ENCODE assay signal across 19 cellular contexts in genomic region chr10:103467391-103467790, GRCh38. TPM values are rescaled to one million over a fixed set of nuclear protein-coding genes. Genes with fewer than 3 reads are reported as not detected.
DNase-seq lines count a peak whose midpoint lies in the region; ATAC-seq, FAIRE-seq and TF ChIP-seq lines count a peak whose summit lies in the region.
"Had no signal": no experiment of that assay in that cellular context is flagged by ENCODE, and none has a peak within 500 bp of the region (broad histone marks: within the 10 kb centered on the region; RNA-seq: fewer than 3 reads in every experiment).

No MANE protein-coding gene starts in this region.

- no peaks in the 10 kb centered on the region for H3K27me3 ChIP-seq in DOHH2 (ENCODE audit: control insufficient read depth, low read length)
- H3K27me3 ChIP-seq in GM12878 (replicated peaks in 1 of 2; ENCODE audit: control insufficient read depth in 2 of 2, insufficient read depth in 2 of 2, low read length in 1 of 2), result no peaks in the 10 kb centered on the region
- no peaks in the 10 kb centered on the region for H3K27me3 ChIP-seq in SK-N-SH (ENCODE audit: insufficient read depth)
- H3K27me3 ChIP-seq: body of pancreas had no signal

- H3K36me3 ChIP-seq in DOHH2 (ENCODE audit: control insufficient read depth, low read length) (no peaks in the 10 kb centered on the region), GM12878 (ENCODE audit: control insufficient read depth in 2 of 2, insufficient read depth in 2 of 2, low read length in 1 of 2) (no peaks in the 10 kb centered on the region), SK-N-SH (replicated peaks in 1 of 2; ENCODE audit: control insufficient read depth in 1 of 2, insufficient read depth in 2 of 2, low read length in 1 of 2) (no peaks in the 10 kb centered on the region)
- H3K36me3 ChIP-seq: thoracic aorta had no signal

- no peak for TF ChIP-seq POLR2A in GM12878 (IDR thresholded peaks at IDR 0.05; ENCODE audit: low read depth, low read length)

- POLR2A ChIA-PET in GM12878 (lab: Charles Lee) (interaction anchor here (0.7 to 9.3 kb wide), 4 partner anchors 9 to 289 kb away, joined by 4 to 144 read pairs (median 18); partner anchors contain the start of genes CALHM1 and CALHM2), SK-N-SH (lab: Yijun Ruan, JAX) (no interaction called here)

- TF ChIP-seq EP300 in GM12878 (IDR thresholded peaks at IDR 0.05; ENCODE audit: borderline replicate concordance in 1 of 2, control insufficient read depth in 1 of 2, low read depth in 2 of 2, low read length in 2 of 2) (0 out of 4 replicates have a peak, but pooled peaks of 1 of the 2 experiments have one; percentile 14), SK-N-SH (IDR thresholded peaks at IDR 0.05; ENCODE audit: borderline replicate concordance in 1 of 2, low read depth in 1 of 2, low read length in 1 of 2) (no peak)

- H4K20me1 ChIP-seq in DOHH2 (ENCODE audit: control insufficient read depth, insufficient read depth, low read depth, low read length), result no peaks in the 10 kb centered on the region
- H4K20me1 ChIP-seq in GM12878 (ENCODE audit: control insufficient read depth, insufficient read depth), result no peaks in the 10 kb centered on the region
- H4K20me1 ChIP-seq in SK-N-SH (ENCODE audit: insufficient read depth), result no peaks in the 10 kb centered on the region

- FAIRE-seq in GM12878 (lab: Jason Lieb, UNC), result peak; percentile 81
- no peak for FAIRE-seq in RCC 7860 (lab: Jason Lieb, UNC)

- intact Hi-C loops in GM12878 (cut with micrococcal nuclease; ENCODE audit: unreplicated experiment), result no loop called here

- 0% methylated on average over 9 of the region's 9 CpGs for WGBS in GM12878 (ENCODE audit: insufficient coverage, insufficient replicate concordance, low lambda C conversion rate, missing lambda C conversion rate)
- 80% methylated on average over 9 of the region's 9 CpGs for WGBS in SK-N-SH (ENCODE audit: low lambda C conversion rate)

- in situ Hi-C loops in GM12878 (cut with MboI), result no loop called here

- peak; percentile 30 for ATAC-seq in GM19025 (IDR thresholded peaks at IDR 0.05; ENCODE audit: low read depth, unreplicated experiment)
- peak; percentile 33 for ATAC-seq in HG03432 (IDR thresholded peaks at IDR 0.05; ENCODE audit: unreplicated experiment)
- ATAC-seq in GM12878, result peak; percentile 50
- ATAC-seq in left lobe of liver, result no peak
- ATAC-seq: body of pancreas; naive thymus-derived CD8-positive, alpha-beta T cell had no signal

- H3K4me2 ChIP-seq in DOHH2 (ENCODE audit: low read length) (peak overlapping the region; percentile 64), GM12878 (ENCODE audit: control insufficient read depth, insufficient read depth) (peak overlapping the region; percentile 72), SK-N-SH (no peak overlapping the region)
- H3K4me2 ChIP-seq: KMS-11 had no signal

- SMC1A ChIA-PET in GM12878 (lab: Charles Lee; ENCODE audit: uncharacterized antibody, unreplicated experiment), result interaction anchor here (0.9 to 4.1 kb wide), 3 partner anchors 9 to 14 kb away, joined by 3 to 32 read pairs (median 30); partner anchors contain the start of gene CALHM2

- H2AFZ ChIP-seq in GM12878 (ENCODE audit: control insufficient read depth, low read depth, low read length) (peak overlapping the region; percentile 81), SK-N-SH (ENCODE audit: low read depth) (no peak overlapping the region)

- H3F3A ChIP-seq in DOHH2 (ENCODE audit: control insufficient read depth, insufficient read depth) (peaks cover 43% of the 10 kb centered on the region), SK-N-SH (replicated peaks; ENCODE audit: insufficient read depth) (no peaks in the 10 kb centered on the region)

- CTCF ChIA-PET in GM12878 (lab: Yijun Ruan, JAX), result interaction anchor here (1.2 to 9.2 kb wide), 4 partner anchors 8 to 51 kb away, joined by 3 to 52 read pairs (median 19); partner anchors contain the start of gene CALHM2
- CTCF ChIA-PET in SK-N-SH (lab: Yijun Ruan, JAX), result interaction anchor here (1.1 kb wide), 2 partner anchors 26 to 50 kb away, joined by 3 to 5 read pairs; no protein-coding TSS in a partner anchor

- RAD21 ChIA-PET in GM12878 (lab: Charles Lee; ENCODE audit: unreplicated experiment), result interaction anchor here (1.0 to 3.9 kb wide), 4 partner anchors 9 to 23 kb away, joined by 4 to 55 read pairs (median 9); partner anchors contain the start of genes CALHM1 and CALHM2

- H3K9me2 ChIP-seq in DOHH2 (replicated peaks; ENCODE audit: control insufficient read depth, low read length) (no peaks in the 10 kb centered on the region), SK-N-SH (no peaks in the 10 kb centered on the region)

- TF ChIP-seq RAD21 in GM12878 (IDR thresholded peaks at IDR 0.05; ENCODE audit: insufficient read depth, low read depth, low read length) (no peak), SK-N-SH (IDR thresholded peaks at IDR 0.05; ENCODE audit: low read length) (no peak)

- peak overlapping the region; percentile 96 for H3K27ac ChIP-seq in DOHH2 (ENCODE audit: low read depth, low read length)
- peak overlapping the region; percentile 92 for H3K27ac ChIP-seq in GM12878 (ENCODE audit: control insufficient read depth, insufficient read depth)
- no peak overlapping the region for H3K27ac ChIP-seq in SK-N-SH (ENCODE audit: low read depth in 2 of 2, low read length in 1 of 2)
- H3K27ac ChIP-seq: body of pancreas, KMS-11, thoracic aorta had no signal

- no TSS peak for BruUV-seq in GM12878 (replicated peaks; lab: Mats Ljungman, UMichigan)

- H3K4me1 ChIP-seq in DOHH2 (ENCODE audit: control insufficient read depth, low read length), result peaks cover 95% of the 10 kb centered on the region
- H3K4me1 ChIP-seq in GM12878 (ENCODE audit: control insufficient read depth, insufficient read depth, low read length), result peaks cover 68% of the 10 kb centered on the region
- H3K4me1 ChIP-seq in SK-N-SH (ENCODE audit: control insufficient read depth in 1 of 2, insufficient read depth in 2 of 2, low read depth in 1 of 2, low read length in 1 of 2), result no peaks in the 10 kb centered on the region
- H3K4me1 ChIP-seq: body of pancreas had no signal

- peak overlapping the region; percentile 58 for H3K4me3 ChIP-seq in DOHH2 (ENCODE audit: low read length)
- 0 out of 2 replicates have a peak overlapping the region, but pooled peaks have one; percentile 33 for H3K4me3 ChIP-seq in GM12878
- no peak overlapping the region for H3K4me3 ChIP-seq in SK-N-SH (ENCODE audit: low read depth in 2 of 2, low read length in 1 of 2)
- H3K4me3 ChIP-seq: body of pancreas, thoracic aorta had no signal

- H3K79me2 ChIP-seq in DOHH2 (ENCODE audit: control insufficient read depth, low read length) (no peaks in the 10 kb centered on the region), GM12878 (ENCODE audit: control insufficient read depth, insufficient read depth, low read length) (no peaks in the 10 kb centered on the region), SK-N-SH (ENCODE audit: insufficient read depth) (no peaks in the 10 kb centered on the region)

- TF ChIP-seq CTCF in DOHH2 (IDR thresholded peaks at IDR 0.05; ENCODE audit: low read depth, low read length, poor library complexity, severe bottlenecking), result no peak
- no peak for TF ChIP-seq CTCF in GM12878 (IDR thresholded peaks at IDR 0.05 in 2 of 3, conservative IDR thresholded peaks at IDR 0.05 in 1 of 3; ENCODE audit: control insufficient read depth in 2 of 3, extremely low read depth in 1 of 3, insufficient read depth in 1 of 3, low read depth in 3 of 3, low read length in 3 of 3)
- no peak for TF ChIP-seq CTCF in SK-N-SH (IDR thresholded peaks at IDR 0.05)

- DNase-seq in GM12878 (ENCODE audit: low read depth, low spot score) (peak; percentile 90), medulla oblongata (ENCODE audit: extremely low spot score) (no peak), left lobe of liver (ENCODE audit: low spot score) (no peak), SK-N-SH (no peak), RCC 7860 (ENCODE audit: low spot score) (no peak)
- DNase-seq: activated CD4-positive, alpha-beta T cell treated with anti-CD3 and anti-CD28 coated beads, Interleukin-2, amount 50 U/mL, for 4 hours; activated effector memory CD4-positive, alpha-beta T cell treated with Interleukin-2 at 50 U/mL for 16 hours; body of pancreas; DND-41; NCI-H2081; NCI-H82; retina had no signal

- H3K9ac ChIP-seq in GM12878 (ENCODE audit: control insufficient read depth, insufficient read depth, low read length) (peak overlapping the region; percentile 73), SK-N-SH (no peak overlapping the region)
- H3K9ac ChIP-seq: KMS-11 had no signal

- H3K9me3 ChIP-seq in DOHH2 (ENCODE audit: control insufficient read depth, insufficient read depth, low read length) (no peaks in the 10 kb centered on the region), GM12878 (replicated peaks; ENCODE audit: control insufficient read depth, insufficient read depth, low read length) (no peaks in the 10 kb centered on the region), SK-N-SH (no peaks in the 10 kb centered on the region)
- H3K9me3 ChIP-seq: body of pancreas, thoracic aorta had no signal

RNA-seq across cellular contexts. Expression of gene CALHM1, which starts 8.7 kb away (rescaled TPM):
- 1.4 and 1.9 TPM in 2 replicates for total RNA-seq in GM12878 (2013; cell fraction: nucleolus; rRNA removed)
- total RNA-seq in GM12878 (2014; rRNA removed) (0.17 and 0.65 TPM in 2 replicates), GM12878 (2014; rRNA removed; fragmentation: Illumina TruSeq; extraction: Trizol) (0.14 and 0.18 TPM in 2 replicates), GM12878 (2021) (0.31 and 0.40 TPM in 2 replicates), left lobe of liver (not detected)
- 0.28 TPM for polyA plus RNA-seq in GM12878 (2011; ENCODE audit: low read depth)
- polyA plus RNA-seq in GM12878 (2011; rRNA removed) (1.2 and 1.7 TPM in 2 replicates), GM12878 (2014; fragmentation: Illumina TruSeq; extraction: Trizol) (0.16 and 0.17 TPM in 2 replicates), GM12878 (2014; fragmentation: Nextera tagmentation; extraction: Ambion mirVana) (under 1 TPM; 0.05 to 0.15 TPM), GM12878 (2014; rRNA removed) (0.18 and 0.45 TPM in 2 replicates), GM12878 (2016; fragmentation: Nextera tagmentation; extraction: Ambion mirVana) (under 1 TPM; 0.06 to 0.08 TPM), SK-N-SH (2012; rRNA removed) (not detected in 2 replicates)
- 1.5 and 1.7 TPM in 2 replicates for polyA plus RNA-seq in GM12878 (2011; cell fraction: cytosol; rRNA removed)
- polyA plus RNA-seq in GM12878 (2011; cell fraction: nucleus; rRNA removed), result 2.2 and 2.7 TPM in 2 replicates
- 0.35 and 0.49 TPM in 2 replicates for polyA plus RNA-seq in GM12878 (2012)
- 1.6 and 2.7 TPM in 2 replicates for polyA minus RNA-seq in GM12878 (2011; rRNA and poly(A)+ RNA removed)
- 0.31 and 0.80 TPM in 2 replicates for polyA minus RNA-seq in GM12878 (2011; cell fraction: cytosol; rRNA and poly(A)+ RNA removed)
- 4.0 and 4.2 TPM in 2 replicates for polyA minus RNA-seq in GM12878 (2011; cell fraction: nucleus; rRNA and poly(A)+ RNA removed)
- polyA plus RNA-seq in SK-N-SH (2012; cell fraction: cytosol; rRNA removed), result not detected in 2 replicates
- not detected in 2 replicates for polyA plus RNA-seq in SK-N-SH (2012; cell fraction: nucleus; rRNA removed)
- total RNA-seq: body of pancreas; liver; naive thymus-derived CD8-positive, alpha-beta T cell; thoracic aorta had no signal
- polyA plus RNA-seq: liver had no signal

RNA-seq across cellular contexts. Expression of gene CALHM3, which starts 11.6 kb away (rescaled TPM):
- 0.39 TPM in 1 of 2 replicates, not detected in the other for total RNA-seq in GM12878 (2013; cell fraction: nucleolus; rRNA removed)
- total RNA-seq in GM12878 (2014; rRNA removed), result 0.11 and 0.22 TPM in 2 replicates
- not detected in 2 replicates for total RNA-seq in GM12878 (2014; rRNA removed; fragmentation: Illumina TruSeq; extraction: Trizol)
- 0.16 TPM in 1 of 2 replicates, not detected in the other for total RNA-seq in GM12878 (2021)
- not detected for polyA plus RNA-seq in GM12878 (2011; ENCODE audit: low read depth)
- 0.42 TPM in 2 replicates for polyA plus RNA-seq in GM12878 (2011; rRNA removed)
- 0.96 and 1.0 TPM in 2 replicates for polyA plus RNA-seq in GM12878 (2011; cell fraction: cytosol; rRNA removed)
- polyA plus RNA-seq in GM12878 (2011; cell fraction: nucleus; rRNA removed), result 0.22 and 0.88 TPM in 2 replicates
- polyA plus RNA-seq in GM12878 (2012), result 0.12 and 0.22 TPM in 2 replicates
- not detected in 2 replicates for polyA plus RNA-seq in GM12878 (2014; fragmentation: Illumina TruSeq; extraction: Trizol)
- under 1 TPM in 1 of 2 experiments, not detected in 1; 0.03 TPM for polyA plus RNA-seq in GM12878 (2014; fragmentation: Nextera tagmentation; extraction: Ambion mirVana)
- 0.09 TPM in 1 of 2 replicates, not detected in the other for polyA plus RNA-seq in GM12878 (2014; rRNA removed)
- under 1 TPM in 1 of 2 experiments, not detected in 1; 0.13 TPM for polyA plus RNA-seq in GM12878 (2016; fragmentation: Nextera tagmentation; extraction: Ambion mirVana)
- 0.21 TPM in 1 of 2 replicates, not detected in the other for polyA minus RNA-seq in GM12878 (2011; rRNA and poly(A)+ RNA removed)
- polyA minus RNA-seq in GM12878 (2011; cell fraction: cytosol; rRNA and poly(A)+ RNA removed), result not detected in 2 replicates
- not detected in 2 replicates for polyA minus RNA-seq in GM12878 (2011; cell fraction: nucleus; rRNA and poly(A)+ RNA removed)
- not detected for total RNA-seq in left lobe of liver
- not detected in 2 replicates for polyA plus RNA-seq in SK-N-SH (2012; rRNA removed)
- polyA plus RNA-seq in SK-N-SH (2012; cell fraction: cytosol; rRNA removed), result not detected in 2 replicates
- not detected in 2 replicates for polyA plus RNA-seq in SK-N-SH (2012; cell fraction: nucleus; rRNA removed)
- total RNA-seq: naive thymus-derived CD8-positive, alpha-beta T cell; thoracic aorta had no signal
- polyA plus RNA-seq: liver; naive thymus-derived CD8-positive, alpha-beta T cell had no signal

RNA-seq across cellular contexts. Expression of gene CALHM2, which starts 15.2 kb away (rescaled TPM):
- total RNA-seq in GM12878 (2013; cell fraction: nucleolus; rRNA removed), result 24.6 and 24.7 TPM in 2 replicates
- total RNA-seq in GM12878 (2014; rRNA removed) (7.5 and 8.0 TPM in 2 replicates), GM12878 (2014; rRNA removed; fragmentation: Illumina TruSeq; extraction: Trizol) (5.0 and 6.1 TPM in 2 replicates), GM12878 (2021) (15.2 and 15.3 TPM in 2 replicates), left lobe of liver (3.6 TPM)
- polyA plus RNA-seq in GM12878 (2011; ENCODE audit: low read depth), result 4.3 TPM
- polyA plus RNA-seq in GM12878 (2011; rRNA removed) (11.8 and 23.7 TPM in 2 replicates), GM12878 (2014; fragmentation: Illumina TruSeq; extraction: Trizol) (5.5 and 8.1 TPM in 2 replicates), GM12878 (2014; fragmentation: Nextera tagmentation; extraction: Ambion mirVana) (1 to 10 TPM in 1 of 2 experiments, under 1 TPM in 1; 0.60 to 1.9 TPM), GM12878 (2014; rRNA removed) (14.5 and 15.2 TPM in 2 replicates), GM12878 (2016; fragmentation: Nextera tagmentation; extraction: Ambion mirVana) (10 to 100 TPM; 10.4 to 12.6 TPM), SK-N-SH (2012; rRNA removed) (0.10 and 0.23 TPM in 2 replicates)
- 32.2 and 40.1 TPM in 2 replicates for polyA plus RNA-seq in GM12878 (2011; cell fraction: cytosol; rRNA removed)
- 56.9 and 57.7 TPM in 2 replicates for polyA plus RNA-seq in GM12878 (2011; cell fraction: nucleus; rRNA removed)
- 9.2 and 14.4 TPM in 2 replicates for polyA plus RNA-seq in GM12878 (2012)
- polyA minus RNA-seq in GM12878 (2011; rRNA and poly(A)+ RNA removed), result 22.8 and 48.1 TPM in 2 replicates
- 11.5 and 17.3 TPM in 2 replicates for polyA minus RNA-seq in GM12878 (2011; cell fraction: cytosol; rRNA and poly(A)+ RNA removed)
- 32.5 and 51.8 TPM in 2 replicates for polyA minus RNA-seq in GM12878 (2011; cell fraction: nucleus; rRNA and poly(A)+ RNA removed)
- 0.05 and 0.12 TPM in 2 replicates for polyA plus RNA-seq in SK-N-SH (2012; cell fraction: cytosol; rRNA removed)
- 0.04 and 0.05 TPM in 2 replicates for polyA plus RNA-seq in SK-N-SH (2012; cell fraction: nucleus; rRNA removed)

RNA-seq across cellular contexts. Expression of gene NEURL1, which starts 26.1 kb away (rescaled TPM):
- total RNA-seq in GM12878 (2013; cell fraction: nucleolus; rRNA removed), result 0.58 TPM in 1 of 2 replicates, not detected in the other
- total RNA-seq in GM12878 (2014; rRNA removed) (not detected in 2 replicates), GM12878 (2014; rRNA removed; fragmentation: Illumina TruSeq; extraction: Trizol) (not detected in 2 replicates), GM12878 (2021) (0.05 and 0.13 TPM in 2 replicates), left lobe of liver (1.7 TPM)
- polyA plus RNA-seq in GM12878 (2011; ENCODE audit: low read depth), result not detected
- polyA plus RNA-seq in GM12878 (2011; rRNA removed) (0.01 and 0.04 TPM in 2 replicates), GM12878 (2014; fragmentation: Illumina TruSeq; extraction: Trizol) (not detected in 2 replicates), GM12878 (2014; fragmentation: Nextera tagmentation; extraction: Ambion mirVana) (under 1 TPM in 1 of 2 experiments, not detected in 1; 0.02 TPM), GM12878 (2014; rRNA removed) (0.03 and 0.05 TPM in 2 replicates), GM12878 (2016; fragmentation: Nextera tagmentation; extraction: Ambion mirVana) (not detected), SK-N-SH (2012; rRNA removed) (0.05 and 0.19 TPM in 2 replicates)
- 0.03 and 0.04 TPM in 2 replicates for polyA plus RNA-seq in GM12878 (2011; cell fraction: cytosol; rRNA removed)
- polyA plus RNA-seq in GM12878 (2011; cell fraction: nucleus; rRNA removed), result 0.29 and 0.31 TPM in 2 replicates
- 0.28 and 0.39 TPM in 2 replicates for polyA plus RNA-seq in GM12878 (2012)
- not detected in 2 replicates for polyA minus RNA-seq in GM12878 (2011; rRNA and poly(A)+ RNA removed)
- not detected in 2 replicates for polyA minus RNA-seq in GM12878 (2011; cell fraction: cytosol; rRNA and poly(A)+ RNA removed)
- not detected in 2 replicates for polyA minus RNA-seq in GM12878 (2011; cell fraction: nucleus; rRNA and poly(A)+ RNA removed)
- 0.04 and 0.05 TPM in 2 replicates for polyA plus RNA-seq in SK-N-SH (2012; cell fraction: cytosol; rRNA removed)
- polyA plus RNA-seq in SK-N-SH (2012; cell fraction: nucleus; rRNA removed), result 0.12 and 0.36 TPM in 2 replicates

Comparison
In these comparisons a context has a peak if more than half of its experiments do, and no peak if none do; other contexts are left out.
1. H3K27ac ChIP-seq: peak in DOHH2 (single experiment) and GM12878 (single experiment); none in SK-N-SH (0 of 2).
2. H3K4me3 ChIP-seq: peak in DOHH2 (single experiment) and GM12878 (single experiment); none in SK-N-SH (0 of 2).